ENCODE assay signal across 15 cellular contexts in the genomic region with DNA sequence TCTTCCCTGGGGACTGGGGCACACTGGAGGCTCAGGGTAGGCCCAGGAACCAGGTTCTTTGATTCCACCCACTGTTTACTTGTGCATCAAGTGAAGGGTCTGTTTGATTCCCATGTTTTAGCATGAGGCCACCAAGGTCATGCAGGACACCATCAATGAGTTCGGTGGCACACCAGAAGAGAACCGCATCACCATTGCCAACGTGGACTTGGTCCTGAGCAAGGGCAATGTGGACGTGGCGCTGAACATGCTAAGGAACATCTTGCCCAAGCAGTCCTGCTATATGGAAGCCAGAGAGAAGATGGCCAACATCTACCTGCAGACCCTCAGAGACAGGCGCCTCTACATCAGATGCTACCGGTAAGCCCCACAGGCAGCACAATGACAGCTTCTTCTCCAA. TPM values are rescaled to one million over a fixed set of nuclear protein-coding genes. Genes with fewer than 3 reads are reported as not detected.
DNase-seq lines count a peak whose midpoint lies in the region; TF ChIP-seq lines count a peak whose summit lies in the region.
"Had no signal": no experiment of that assay in that cellular context is flagged by ENCODE, and none has a peak within 500 bp of the region (broad histone marks: within the 10 kb centered on the region; RNA-seq: fewer than 3 reads in every experiment).

No MANE protein-coding gene starts in this region.

- H4K20me1 ChIP-seq in BLaER1: no peaks in the 10 kb centered on the region

- CTCF ChIA-PET in activated CD4-positive, alpha-beta T cell treated with anti-CD3 and anti-CD28 coated beads, Interleukin-2, amount 10 ng/mL, durations not matched to agents 7 days and 5 days (lab: Charles Lee): interaction anchor here (0.8 to 2.7 kb wide), 6 partner anchors 10 to 43 kb away, joined by 3 to 9 read pairs (median 4); no protein-coding TSS in a partner anchor
- CTCF ChIA-PET in activated CD4-positive, alpha-beta memory T cell treated with anti-CD3 and anti-CD28 coated beads, Interleukin-2, amount 10 ng/mL, durations not matched to agents 7 days and 5 days (lab: Charles Lee): interaction anchor here (1.4 to 4.2 kb wide), 4 partner anchors 18 to 161 kb away, joined by 4 to 96 read pairs (median 13); no protein-coding TSS in a partner anchor
- CTCF ChIA-PET in Calu3 (lab: Charles Lee): interaction anchor here (3.4 kb wide), 1 partner anchor 162 kb away, joined by 21 read pairs; no protein-coding TSS in a partner anchor

- H3K27me3 ChIP-seq in BLaER1: no peaks in the 10 kb centered on the region
- no peaks in the 10 kb centered on the region for H3K27me3 ChIP-seq in spleen (replicated peaks in 1 of 7)

- H3K9me3 ChIP-seq in BLaER1 (no peaks in the 10 kb centered on the region), spleen (no peaks in the 10 kb centered on the region)
- H3K9me3 ChIP-seq: HAP-1 had no signal

- no TSS peak for BruUV-seq in Calu3 (replicated peaks; lab: Mats Ljungman, UMichigan)

- H3K27ac ChIP-seq in BLaER1 (peak overlapping the region; percentile 93), spleen (no peak overlapping the region)

- H3K4me1 Mint-ChIP-seq in activated CD4-positive, alpha-beta T cell treated with anti-CD3 and anti-CD28 coated beads, Interleukin-2, amount 10 ng/mL, durations not matched to agents 7 days and 5 days: peaks cover 22% of the 10 kb centered on the region
- H3K4me1 Mint-ChIP-seq in activated CD4-positive, alpha-beta memory T cell treated with anti-CD3 and anti-CD28 coated beads, Interleukin-2, amount 10 ng/mL, durations not matched to agents 7 days and 5 days: peaks cover 24% of the 10 kb centered on the region
- H3K4me1 Mint-ChIP-seq in Calu3 (ENCODE audit: low read depth, unreplicated experiment) (peaks cover 35% of the 10 kb centered on the region), immature natural killer cell (peaks cover 23 to 24% of the 10 kb centered on the region in 2 donors)

- no peak for TF ChIP-seq CTCF in spleen (IDR thresholded peaks at IDR 0.05 in 8 of 11, conservative IDR thresholded peaks at IDR 0.05 in 3 of 11)
- TF ChIP-seq CTCF in Calu3 (IDR thresholded peaks at IDR 0.05; ENCODE audit: unreplicated experiment): no peak

- H3K36me3 Mint-ChIP-seq in activated CD4-positive, alpha-beta T cell treated with anti-CD3 and anti-CD28 coated beads, Interleukin-2, amount 10 ng/mL, durations not matched to agents 7 days and 5 days (ENCODE audit: low read depth): peaks cover 3% of the 10 kb centered on the region
- H3K36me3 Mint-ChIP-seq in activated CD4-positive, alpha-beta memory T cell treated with anti-CD3 and anti-CD28 coated beads, Interleukin-2, amount 10 ng/mL, durations not matched to agents 7 days and 5 days (ENCODE audit: low read depth): no peaks in the 10 kb centered on the region
- H3K36me3 Mint-ChIP-seq in Calu3 (ENCODE audit: insufficient read depth, unreplicated experiment): peaks cover 6% of the 10 kb centered on the region
- peaks cover 0 to 3% (median 0%) of the 10 kb centered on the region in 3 donors for H3K36me3 Mint-ChIP-seq in immature natural killer cell

- peak overlapping the region; percentile 73 for H3K27ac Mint-ChIP-seq in activated CD4-positive, alpha-beta T cell treated with anti-CD3 and anti-CD28 coated beads, Interleukin-2, amount 10 ng/mL, durations not matched to agents 7 days and 5 days
- peak overlapping the region; percentile 9 for H3K27ac Mint-ChIP-seq in activated CD4-positive, alpha-beta memory T cell treated with anti-CD3 and anti-CD28 coated beads, Interleukin-2, amount 10 ng/mL, durations not matched to agents 7 days and 5 days
- H3K27ac Mint-ChIP-seq in Calu3 (ENCODE audit: unreplicated experiment) (no peak overlapping the region), immature natural killer cell (no peak overlapping the region)
- H3K27ac Mint-ChIP-seq: CD4-positive, alpha-beta T cell had no signal

- peaks cover 2% of the 10 kb centered on the region for H3K27me3 Mint-ChIP-seq in activated CD4-positive, alpha-beta T cell treated with anti-CD3 and anti-CD28 coated beads, Interleukin-2, amount 10 ng/mL, durations not matched to agents 7 days and 5 days
- no peaks in the 10 kb centered on the region for H3K27me3 Mint-ChIP-seq in activated CD4-positive, alpha-beta memory T cell treated with anti-CD3 and anti-CD28 coated beads, Interleukin-2, amount 10 ng/mL, durations not matched to agents 7 days and 5 days
- no peaks in the 10 kb centered on the region for H3K27me3 Mint-ChIP-seq in Calu3 (ENCODE audit: unreplicated experiment)
- peaks cover 2 to 4% (median 2%) of the 10 kb centered on the region in 3 donors for H3K27me3 Mint-ChIP-seq in immature natural killer cell (ENCODE audit: low read depth in 3 of 3)
- H3K27me3 Mint-ChIP-seq: CD4-positive, alpha-beta T cell; IgD-negative memory B cell had no signal

- POLR2A ChIA-PET in activated CD4-positive, alpha-beta T cell treated with anti-CD3 and anti-CD28 coated beads, Interleukin-2, amount 10 ng/mL, durations not matched to agents 7 days and 5 days (lab: Charles Lee): no interaction called here
- POLR2A ChIA-PET in activated CD4-positive, alpha-beta memory T cell treated with anti-CD3 and anti-CD28 coated beads, Interleukin-2, amount 10 ng/mL, durations not matched to agents 7 days and 5 days (lab: Charles Lee): interaction anchor here (1.1 to 2.5 kb wide), 3 partner anchors 15 to 21 kb away, joined by 3 to 20 read pairs (median 12); a partner anchor contains a TSS

- 95 to 100% (median 98%) methylated on average over 4 to 7 of the region's 7 CpGs for WGBS in spleen, 5 donors

- TF ChIP-seq POLR2A in spleen (IDR thresholded peaks at IDR 0.05): no peak

- peak overlapping the region; percentile 92 for H3K4me2 ChIP-seq in BLaER1

- intact Hi-C loops in spleen (cut with DNase I; ENCODE audit: low total_unique reads) (no loop called here), Calu3 (cut with micrococcal nuclease; ENCODE audit: unreplicated experiment) (loop anchor here (5.0 kb wide), 1 partner anchor 48 kb away; no protein-coding TSS in a partner anchor)

- no peak for DNase-seq in activated CD4-positive, alpha-beta T cell treated with anti-CD3 and anti-CD28 coated beads, Interleukin-2, amount 10 ng/mL, durations not matched to agents 7 days and 5 days
- DNase-seq in activated CD4-positive, alpha-beta T cell treated with anti-CD3 and anti-CD28 coated beads, Interleukin-2, amount 50 U/mL, for 1 hour: no peak
- DNase-seq in activated CD4-positive, alpha-beta memory T cell treated with anti-CD3 and anti-CD28 coated beads, Interleukin-2, amount 10 ng/mL, durations not matched to agents 7 days and 5 days: no peak
- DNase-seq in spleen (peak; percentile 57), Calu3 (no peak), immature natural killer cell (no peak)
- DNase-seq: 8988T, AML-193, C1 segment of cervical spinal cord, DMS79 treated with DMSO at 0.1 percent for 48 hours, EL had no signal

- H3K4me1 ChIP-seq in BLaER1 (peaks cover 87% of the 10 kb centered on the region), spleen (peaks cover 8 to 31% (median 17%) of the 10 kb centered on the region in 6 donors)
- H3K4me1 ChIP-seq: HAP-1 had no signal

- no peak overlapping the region for H3K4me3 Mint-ChIP-seq in activated CD4-positive, alpha-beta T cell treated with anti-CD3 and anti-CD28 coated beads, Interleukin-2, amount 10 ng/mL, durations not matched to agents 7 days and 5 days
- H3K4me3 Mint-ChIP-seq in activated CD4-positive, alpha-beta memory T cell treated with anti-CD3 and anti-CD28 coated beads, Interleukin-2, amount 10 ng/mL, durations not matched to agents 7 days and 5 days: no peak overlapping the region
- H3K4me3 Mint-ChIP-seq in Calu3 (ENCODE audit: low read depth, unreplicated experiment) (no peak overlapping the region), immature natural killer cell (no peak overlapping the region)
- H3K4me3 Mint-ChIP-seq: CD4-positive, alpha-beta T cell had no signal

- H3K36me3 ChIP-seq in BLaER1 (peaks cover 7% of the 10 kb centered on the region; the same call in 1 of the 2 replicates), spleen (peaks cover 0 to 26% (median 0%) of the 10 kb centered on the region in 6 donors)
- H3K36me3 ChIP-seq: HAP-1 had no signal

- peak overlapping the region; percentile 49 for H3K4me3 ChIP-seq in BLaER1
- no peak overlapping the region for H3K4me3 ChIP-seq in spleen
- H3K4me3 ChIP-seq: HAP-1 had no signal

- H3K9ac ChIP-seq in BLaER1: peak overlapping the region; percentile 75

- no peaks in the 10 kb centered on the region for H3K9me3 Mint-ChIP-seq in activated CD4-positive, alpha-beta T cell treated with anti-CD3 and anti-CD28 coated beads, Interleukin-2, amount 10 ng/mL, durations not matched to agents 7 days and 5 days
- no peaks in the 10 kb centered on the region for H3K9me3 Mint-ChIP-seq in activated CD4-positive, alpha-beta memory T cell treated with anti-CD3 and anti-CD28 coated beads, Interleukin-2, amount 10 ng/mL, durations not matched to agents 7 days and 5 days
- H3K9me3 Mint-ChIP-seq in Calu3 (ENCODE audit: low read depth, unreplicated experiment) (no peaks in the 10 kb centered on the region), immature natural killer cell (no peaks in the 10 kb centered on the region)
- H3K9me3 Mint-ChIP-seq: CD4-positive, alpha-beta T cell; IgD-negative memory B cell had no signal

RNA-seq across cellular contexts. Expression of a gene that starts 21.5 kb away (rescaled TPM):
- 1 to 10 TPM; 3.8 to 5.1 TPM for total RNA-seq in activated CD4-positive, alpha-beta T cell treated with anti-CD3 and anti-CD28 coated beads, Interleukin-2, amount 10 ng/mL, durations not matched to agents 7 days and 5 days
- total RNA-seq in activated CD4-positive, alpha-beta memory T cell treated with anti-CD3 and anti-CD28 coated beads, Interleukin-2, amount 10 ng/mL, durations not matched to agents 7 days and 5 days: 10 to 100 TPM; 11.2 to 12.1 TPM
- total RNA-seq in spleen (10 to 100 TPM; 11.6 to 17.5 (median 13.2) TPM), Calu3 (2022) (8.1 and 9.1 TPM in 2 replicates)
- polyA plus RNA-seq in spleen (10 to 100 TPM; 15.2 to 34.3 (median 18.6) TPM), immature natural killer cell (under 1 TPM in 2 of 3 donors, not detected in 1; 0.39 to 0.45 TPM)

RNA-seq across cellular contexts. Expression of a gene that starts 21.5 kb away (rescaled TPM):
- 10 to 100 TPM; 31.6 to 33.7 TPM for total RNA-seq in activated CD4-positive, alpha-beta T cell treated with anti-CD3 and anti-CD28 coated beads, Interleukin-2, amount 10 ng/mL, durations not matched to agents 7 days and 5 days
- 10 to 100 TPM; 52.0 to 53.1 TPM for total RNA-seq in activated CD4-positive, alpha-beta memory T cell treated with anti-CD3 and anti-CD28 coated beads, Interleukin-2, amount 10 ng/mL, durations not matched to agents 7 days and 5 days
- total RNA-seq in spleen (10 to 100 TPM; 47.3 to 74.5 (median 65.5) TPM), Calu3 (2022) (54.8 and 58.6 TPM in 2 replicates)
- polyA plus RNA-seq in spleen (10 to 100 TPM; 20.6 to 35.5 (median 26.3) TPM), immature natural killer cell (1 to 10 TPM; 5.3 to 7.8 (median 5.4) TPM)

RNA-seq across cellular contexts. Expression of a gene that starts 24.4 kb away (rescaled TPM):
- 10 to 100 TPM; 13.4 to 13.6 TPM for total RNA-seq in activated CD4-positive, alpha-beta T cell treated with anti-CD3 and anti-CD28 coated beads, Interleukin-2, amount 10 ng/mL, durations not matched to agents 7 days and 5 days
- 10 to 100 TPM; 32.5 to 33.2 TPM for total RNA-seq in activated CD4-positive, alpha-beta memory T cell treated with anti-CD3 and anti-CD28 coated beads, Interleukin-2, amount 10 ng/mL, durations not matched to agents 7 days and 5 days
- total RNA-seq in spleen: 10 to 100 TPM; 18.2 to 57.0 (median 34.6) TPM
- 10 to 100 TPM in 2 of 3 donors, 1 to 10 TPM in 1; 7.1 to 15.1 (median 10.2) TPM for polyA plus RNA-seq in spleen
- 12.6 and 13.4 TPM in 2 replicates for total RNA-seq in Calu3 (2022)
- polyA plus RNA-seq in immature natural killer cell: 10 to 100 TPM; 42.1 to 46.6 (median 43.4) TPM

Comparison
In these comparisons a context has a peak if more than half of its experiments do, and no peak if none do; other contexts are left out.
1. H3K27ac Mint-ChIP-seq: peak in activated CD4-positive, alpha-beta T cell treated with anti-CD3 and anti-CD28 coated beads, Interleukin-2, amount 10 ng/mL, durations not matched to agents 7 days and 5 days (single experiment) and activated CD4-positive, alpha-beta memory T cell treated with anti-CD3 and anti-CD28 coated beads, Interleukin-2, amount 10 ng/mL, durations not matched to agents 7 days and 5 days (single experiment); none in Calu3 (single experiment) and immature natural killer cell (0 of 6).